ENCODE assay signal across 14 cellular contexts in the genomic region with DNA sequence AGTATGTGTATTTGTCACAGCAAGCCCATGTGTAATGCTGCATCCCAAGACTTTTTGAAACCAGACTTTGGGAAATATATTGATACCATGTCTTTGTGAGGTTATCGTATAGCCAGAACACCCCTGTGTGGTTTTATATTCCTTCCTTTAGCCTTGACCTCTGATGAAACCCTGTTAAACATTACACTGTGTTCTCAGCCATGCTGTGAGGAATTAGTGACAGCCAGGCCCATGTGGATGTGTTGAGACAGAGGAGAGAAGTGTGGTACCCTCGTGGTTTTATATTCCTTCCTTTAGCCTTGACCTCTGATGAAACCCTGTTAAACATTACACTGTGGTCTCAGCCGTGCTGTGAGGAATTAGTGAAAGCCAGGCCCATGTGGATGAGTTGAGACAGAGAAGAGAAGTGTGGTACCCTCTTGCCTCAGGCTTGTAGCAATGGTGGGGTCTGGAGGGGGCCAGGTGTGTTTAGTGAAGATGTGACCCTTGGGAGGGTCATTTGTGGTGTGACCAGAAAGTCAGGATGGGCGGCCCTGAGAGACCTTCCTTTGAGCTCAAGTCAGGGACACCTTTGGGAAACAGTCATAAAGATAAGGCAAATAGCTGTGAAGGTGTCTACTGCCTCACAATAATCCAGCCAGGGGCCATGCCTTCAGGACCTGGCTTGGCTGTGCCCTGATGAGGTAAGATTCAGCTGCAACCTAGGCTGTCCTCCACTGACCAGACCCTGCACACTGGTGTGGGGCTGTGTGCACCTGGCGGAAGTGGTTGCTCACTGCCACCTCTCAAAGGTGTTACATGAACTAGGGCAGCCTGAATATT.
DNase-seq lines count a peak whose midpoint lies in the region; ATAC-seq and TF ChIP-seq lines count a peak whose summit lies in the region.
"Had no signal": no experiment of that assay in that cellular context is flagged by ENCODE, and none has a peak within 500 bp of the region (broad histone marks: within the 10 kb centered on the region; RNA-seq: fewer than 3 reads in every experiment).

No MANE protein-coding gene starts in this region.

- no peaks in the 10 kb centered on the region for H4K20me1 ChIP-seq in IMR-90 (ENCODE audit: insufficient read depth, low read length)

- no peak overlapping the region for H3K14ac ChIP-seq in IMR-90 (replicated peaks; ENCODE audit: low read depth, low read length)
- H3K14ac ChIP-seq in mesenchymal stem cell (ENCODE audit: low read length in 2 of 2): no peak overlapping the region

- intact Hi-C loops in IMR-90 (cut with micrococcal nuclease): no loop called here

- H2BK120ac ChIP-seq in IMR-90 (ENCODE audit: low read depth, low read length) (no peak overlapping the region), mesenchymal stem cell (ENCODE audit: low read depth, low read length) (no peak overlapping the region)

- no peak overlapping the region for H3K27ac Mint-ChIP-seq in activated naive CD8-positive, alpha-beta T cell treated with anti-CD3 and anti-CD28 coated beads, Interleukin-2, amount 50 U/mL, for 24 hours
- H3K27ac Mint-ChIP-seq: brain; CD8-positive, alpha-beta T cell had no signal

- TF ChIP-seq CTCF in IMR-90 (conservative IDR thresholded peaks at IDR 0.05; ENCODE audit: low read depth, low read length): no peak

- H3K4ac ChIP-seq in IMR-90 (ENCODE audit: low read depth, low read length) (no peak overlapping the region), mesenchymal stem cell (ENCODE audit: low read depth in 1 of 2, low read length in 2 of 2) (no peak overlapping the region)

- WGBS in IMR-90 (ENCODE audit: extremely low coverage in 2 of 2, insufficient read length in 1 of 2), 2 experiments: 0% methylated on average over 1 of the region's 5 CpGs; no CpG with 5 or more reads in 1 of the 2 experiments
- 53% methylated on average over 3 of the region's 5 CpGs for WGBS in mesenchymal stem cell

- H3K36me3 Mint-ChIP-seq in activated naive CD8-positive, alpha-beta T cell treated with anti-CD3 and anti-CD28 coated beads, Interleukin-2, amount 50 U/mL, for 24 hours (ENCODE audit: low read depth): no peaks in the 10 kb centered on the region
- H3K36me3 Mint-ChIP-seq: brain; CD8-positive, alpha-beta T cell had no signal

- no peak overlapping the region for H4K8ac ChIP-seq in IMR-90 (ENCODE audit: low read depth in 2 of 2, low read length in 2 of 2)
- H4K8ac ChIP-seq in mesenchymal stem cell (ENCODE audit: low read length): no peak overlapping the region

- H3K4me3 ChIP-seq in IMR-90 (ENCODE audit: insufficient read depth, low read depth, low read length) (no peak overlapping the region), mesenchymal stem cell (ENCODE audit: insufficient read depth in 1 of 2, low read depth in 1 of 2, low read length in 2 of 2) (no peak overlapping the region)

- H4K91ac ChIP-seq in IMR-90 (ENCODE audit: insufficient read depth, low read depth, low read length): no peak overlapping the region
- no peak overlapping the region for H4K91ac ChIP-seq in mesenchymal stem cell (ENCODE audit: low read length)

- CTCF ChIA-PET in IMR-90 (lab: Yijun Ruan, JAX): no interaction called here

- no peak overlapping the region for H3K23ac ChIP-seq in IMR-90 (ENCODE audit: low read depth, low read length)
- H3K23ac ChIP-seq in mesenchymal stem cell (ENCODE audit: low read length in 2 of 2): no peak overlapping the region

- no TSS peak for BruUV-seq in IMR-90 (replicated peaks; lab: Mats Ljungman, UMichigan)

- no peak overlapping the region for H2BK20ac ChIP-seq in IMR-90 (ENCODE audit: low read depth, low read length)

- POLR2A ChIA-PET in IMR-90 (lab: Charles Lee; ENCODE audit: unreplicated experiment): no interaction called here

- DNase-seq in IMR-90: no peak
- DNase-seq in mesenchymal stem cell: no peak
- no peak for DNase-seq in OCI-M1 (lab: John Stamatoyannopoulos, UW)
- DNase-seq in activated naive CD8-positive, alpha-beta T cell treated with anti-CD3 and anti-CD28 coated beads, Interleukin-2, amount 50 U/mL, for 24 hours: no peak
- no peak for DNase-seq in activated naive CD4-positive, alpha-beta T cell treated with Interleukin-2 at 50 U/mL for 16 hours
- DNase-seq: activated CD4-positive, CD25-positive, alpha-beta regulatory T cell; CD8-positive, alpha-beta T cell; NCI-H2029 treated with DMSO at 0.1 percent for 48 hours; stimulated activated CD4-positive, alpha-beta T cell treated with anti-CD3 and anti-CD28 coated beads, Interleukin-4, amount 100 ng/mL, for 1 hour; substantia nigra had no signal

- TF ChIP-seq POLR2A in IMR-90 (IDR thresholded peaks at IDR 0.05; ENCODE audit: low read depth, low read length): no peak

- H2AK9ac ChIP-seq in IMR-90 (replicated peaks; ENCODE audit: low read depth, low read length, poor library complexity): no peak overlapping the region

- H2AFZ ChIP-seq in IMR-90 (replicated peaks; ENCODE audit: low read length, poor library complexity): no peak overlapping the region
- H2AFZ ChIP-seq in mesenchymal stem cell (ENCODE audit: low read depth, low read length): no peak overlapping the region

- H3K4me3 Mint-ChIP-seq in activated naive CD8-positive, alpha-beta T cell treated with anti-CD3 and anti-CD28 coated beads, Interleukin-2, amount 50 U/mL, for 24 hours: no peak overlapping the region
- H3K4me3 Mint-ChIP-seq: brain; CD8-positive, alpha-beta T cell had no signal

- H4K5ac ChIP-seq in IMR-90 (ENCODE audit: low read depth, low read length): no peak overlapping the region

- no peaks in the 10 kb centered on the region for H3K9me1 ChIP-seq in IMR-90 (ENCODE audit: insufficient read depth, low read length)

- ATAC-seq in GM18907 (IDR thresholded peaks at IDR 0.05; ENCODE audit: unreplicated experiment): peak; percentile 91
- peak; percentile 50 for ATAC-seq in HG02623 (IDR thresholded peaks at IDR 0.05; ENCODE audit: unreplicated experiment)
- ATAC-seq in IMR-90 (ENCODE audit: low read depth): no peak
- ATAC-seq in esophagus mucosa: no peak
- no peak for ATAC-seq in activated naive CD8-positive, alpha-beta T cell treated with anti-CD3 and anti-CD28 coated beads, Interleukin-2, amount 50 U/mL, for 24 hours
- ATAC-seq: CD8-positive, alpha-beta T cell had no signal

- H3K9me3 ChIP-seq in IMR-90 (ENCODE audit: control insufficient read depth, insufficient read depth, low read length): no peaks in the 10 kb centered on the region
- H3K9me3 ChIP-seq in mesenchymal stem cell (ENCODE audit: control insufficient read depth, low read length): no peaks in the 10 kb centered on the region

- H3K27me3 Mint-ChIP-seq in activated naive CD8-positive, alpha-beta T cell treated with anti-CD3 and anti-CD28 coated beads, Interleukin-2, amount 50 U/mL, for 24 hours: no peaks in the 10 kb centered on the region
- H3K27me3 Mint-ChIP-seq: brain had no signal

- H2AK5ac ChIP-seq in IMR-90 (ENCODE audit: low read depth, low read length) (peak overlapping the region; percentile 2; the same call in 1 of the 2 replicates), mesenchymal stem cell (ENCODE audit: low read length, severe bottlenecking) (peak overlapping the region; percentile 88)

- no peak overlapping the region for H3K27ac ChIP-seq in IMR-90 (ENCODE audit: insufficient read depth, low read length)
- peak overlapping the region; percentile 71 for H3K27ac ChIP-seq in mesenchymal stem cell (ENCODE audit: low read length, poor library complexity, severe bottlenecking)

- H3K4me1 ChIP-seq in IMR-90 (ENCODE audit: control insufficient read depth, insufficient read depth, low read length) (peaks cover 2% of the 10 kb centered on the region; the same call in 1 of the 2 replicates), mesenchymal stem cell (ENCODE audit: control insufficient read depth, insufficient read depth, low read depth, low read length) (peaks cover 17% of the 10 kb centered on the region)

- H2BK5ac ChIP-seq in IMR-90 (ENCODE audit: low read depth, low read length, poor library complexity, severe bottlenecking) (no peak overlapping the region), mesenchymal stem cell (ENCODE audit: low read depth, low read length, poor library complexity, severe bottlenecking) (peak overlapping the region; percentile 19)

- H3K79me1 ChIP-seq in IMR-90 (ENCODE audit: low read depth in 1 of 2, low read length in 2 of 2) (no peaks in the 10 kb centered on the region), mesenchymal stem cell (replicated peaks; ENCODE audit: low read length, poor library complexity, severe bottlenecking) (no peaks in the 10 kb centered on the region)

- no peak overlapping the region for H3K56ac ChIP-seq in IMR-90 (ENCODE audit: extremely low read depth, insufficient read depth, low read length)

- H3K9ac ChIP-seq in IMR-90 (ENCODE audit: low read depth, low read length): no peak overlapping the region
- H3K9ac ChIP-seq in mesenchymal stem cell (ENCODE audit: low read length): no peak overlapping the region

- no peak overlapping the region for H3K18ac ChIP-seq in IMR-90 (ENCODE audit: low read depth, low read length)
- no peak overlapping the region for H3K18ac ChIP-seq in mesenchymal stem cell (ENCODE audit: low read depth in 1 of 2, low read length in 2 of 2)

- H2BK12ac ChIP-seq in mesenchymal stem cell (ENCODE audit: low read length in 2 of 2): no peak overlapping the region

- in situ Hi-C loops in IMR-90 (cut with MboI; ENCODE audit: low sequenced_read_pairs): no loop called here

- no peak overlapping the region for H2BK15ac ChIP-seq in IMR-90 (ENCODE audit: low read depth, low read length)
- H2BK15ac ChIP-seq in mesenchymal stem cell (ENCODE audit: low read depth, poor library complexity, severe bottlenecking): no peak overlapping the region

- dilution Hi-C loops in IMR-90 (cut with HindIII; ENCODE audit: low sequenced_read_pairs, unreplicated experiment): no loop called here

- H3K27me3 ChIP-seq in IMR-90 (ENCODE audit: control insufficient read depth, insufficient read depth, low read length) (no peaks in the 10 kb centered on the region), mesenchymal stem cell (ENCODE audit: control insufficient read depth in 1 of 2, insufficient read depth in 1 of 2, low read length in 2 of 2) (no peaks in the 10 kb centered on the region)

- no peak for TF ChIP-seq RAD21 in IMR-90 (IDR thresholded peaks at IDR 0.05; ENCODE audit: low read length)

- H3K4me1 Mint-ChIP-seq in activated naive CD8-positive, alpha-beta T cell treated with anti-CD3 and anti-CD28 coated beads, Interleukin-2, amount 50 U/mL, for 24 hours: peaks cover 18% of the 10 kb centered on the region

- H3K36me3 ChIP-seq in IMR-90 (ENCODE audit: control insufficient read depth, insufficient read depth, low read length) (no peaks in the 10 kb centered on the region), mesenchymal stem cell (ENCODE audit: control insufficient read depth in 1 of 2, insufficient read depth in 2 of 2, low read depth in 1 of 2, low read length in 2 of 2) (no peaks in the 10 kb centered on the region)

- H3K4me2 ChIP-seq in IMR-90 (ENCODE audit: low read depth, low read length): no peak overlapping the region
- peak overlapping the region; percentile 50 for H3K4me2 ChIP-seq in mesenchymal stem cell (ENCODE audit: low read length, poor library complexity, severe bottlenecking)

- H3K9me3 Mint-ChIP-seq in activated naive CD8-positive, alpha-beta T cell treated with anti-CD3 and anti-CD28 coated beads, Interleukin-2, amount 50 U/mL, for 24 hours: no peaks in the 10 kb centered on the region
- H3K9me3 Mint-ChIP-seq: brain; CD8-positive, alpha-beta T cell had no signal

TF ChIP-seq in IMR-90, 13 proteins besides CTCF, POLR2A, EP300 and RAD21 (continues in another document):
- TF ChIP-seq NFE2L2 (IDR thresholded peaks at IDR 0.05; ENCODE audit: low read depth, low read length): no peak
- no peak for TF ChIP-seq CHD1 (IDR thresholded peaks at IDR 0.05; ENCODE audit: low read depth, low read length)

Comparison
In these comparisons a context has a peak if more than half of its experiments do, and no peak if none do; other contexts are left out.
1. ATAC-seq: peak in GM18907 (single experiment) and HG02623 (single experiment); none in IMR-90 (single experiment), esophagus mucosa (single experiment) and activated naive CD8-positive, alpha-beta T cell treated with anti-CD3 and anti-CD28 coated beads, Interleukin-2, amount 50 U/mL, for 24 hours (single experiment).